In genomic region chr20:49188101-49188784, GRCh38 we compare ENCODE assay signal across 8 cellular contexts.
DNase-seq lines count a peak whose midpoint lies in the region; ATAC-seq and TF ChIP-seq lines count a peak whose summit lies in the region.

A gene with protein sequence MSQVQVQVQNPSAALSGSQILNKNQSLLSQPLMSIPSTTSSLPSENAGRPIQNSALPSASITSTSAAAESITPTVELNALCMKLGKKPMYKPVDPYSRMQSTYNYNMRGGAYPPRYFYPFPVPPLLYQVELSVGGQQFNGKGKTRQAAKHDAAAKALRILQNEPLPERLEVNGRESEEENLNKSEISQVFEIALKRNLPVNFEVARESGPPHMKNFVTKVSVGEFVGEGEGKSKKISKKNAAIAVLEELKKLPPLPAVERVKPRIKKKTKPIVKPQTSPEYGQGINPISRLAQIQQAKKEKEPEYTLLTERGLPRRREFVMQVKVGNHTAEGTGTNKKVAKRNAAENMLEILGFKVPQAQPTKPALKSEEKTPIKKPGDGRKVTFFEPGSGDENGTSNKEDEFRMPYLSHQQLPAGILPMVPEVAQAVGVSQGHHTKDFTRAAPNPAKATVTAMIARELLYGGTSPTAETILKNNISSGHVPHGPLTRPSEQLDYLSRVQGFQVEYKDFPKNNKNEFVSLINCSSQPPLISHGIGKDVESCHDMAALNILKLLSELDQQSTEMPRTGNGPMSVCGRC (minus strand): TSS chr20:49188334. CDS start chr20:49166201, 22,133 bp downstream.

- no peak for TF ChIP-seq CTCF in AG09319 (IDR thresholded peaks at IDR 0.05; ENCODE audit: low read depth, low read length)

- H3K4me1 Mint-ChIP-seq in central memory CD8-positive, alpha-beta T cell, result peaks cover 36% of the 10 kb centered on the region

- ATAC-seq in GM19035 (IDR thresholded peaks at IDR 0.05; ENCODE audit: unreplicated experiment) (peak; percentile 93), HG03354 (IDR thresholded peaks at IDR 0.05; ENCODE audit: poor library complexity, severe bottlenecking, unreplicated experiment) (peak; percentile 91)
- ATAC-seq in activated CD4-positive, CD25-positive, alpha-beta regulatory T cell treated with anti-CD3 and anti-CD28 coated beads, Interleukin-2, amount 50 U/mL, for 24 hours, result peak; percentile 98
- peak; percentile 95 for ATAC-seq in central memory CD8-positive, alpha-beta T cell (replicated peaks; ENCODE audit: extremely low read depth, poor library complexity, severe bottlenecking)

- no peaks in the 10 kb centered on the region for H3K27me3 Mint-ChIP-seq in central memory CD8-positive, alpha-beta T cell

- no peaks in the 10 kb centered on the region for H3K9me3 Mint-ChIP-seq in central memory CD8-positive, alpha-beta T cell

- H3K4me3 Mint-ChIP-seq in central memory CD8-positive, alpha-beta T cell, result peak within 1 kb of the TSS; percentile 92

- DNase-seq in AG09319 (ENCODE audit: extremely low read depth, low read depth), result peak; percentile 91
- DNase-seq in NCI-H446 treated with DMSO at 0.1 percent for 48 hours (lab: John Stamatoyannopoulos, UW), result peak; percentile 94
- DNase-seq in central memory CD8-positive, alpha-beta T cell (ENCODE audit: low spot score in 2 of 2), result peak; percentile 80 to 87
- DNase-seq in iris pigment epithelial cell (ENCODE audit: low read depth), result peak; percentile 96
- DNase-seq in stimulated activated CD4-positive, alpha-beta T cell treated with anti-CD3 and anti-CD28 coated beads, Interleukin-12 subunit alpha, Interleukin-12 subunit beta, amount 100 ng/mL, for 24 hours (ENCODE audit: low read depth in 2 of 2), result peak; percentile 89 to 90

- H3K36me3 Mint-ChIP-seq in central memory CD8-positive, alpha-beta T cell (ENCODE audit: insufficient read depth), result peaks cover 26% of the 10 kb centered on the region

- H3K27ac Mint-ChIP-seq in central memory CD8-positive, alpha-beta T cell (ENCODE audit: low read depth), result peak within 1 kb of the TSS; percentile 77

Comparison
In these comparisons a context has a peak if more than half of its experiments do, and no peak if none do; other contexts are left out.
1. Peak in every context shown above with its lines: DNase-seq and ATAC-seq.